19 cellular contexts compared by ENCODE assay signal in genomic region chr5:178210073-178210526, GRCh38. TPM values are rescaled to one million over a fixed set of nuclear protein-coding genes. Genes with fewer than 3 reads are reported as not detected.
A peak's percentile ranks its signal among the peaks of the same experiment; 100 is the strongest.
DNase-seq lines count a peak whose midpoint lies in the region; ATAC-seq and TF ChIP-seq lines count a peak whose summit lies in the region.
"Had no signal": no experiment of that assay in that cellular context is flagged by ENCODE, and none has a peak within 500 bp of the region (broad histone marks: within the 10 kb centered on the region; RNA-seq: fewer than 3 reads in every experiment).

No MANE protein-coding gene starts in this region.

- H3K9me3 ChIP-seq in sigmoid colon, result no peaks in the 10 kb centered on the region
- no peaks in the 10 kb centered on the region for H3K9me3 ChIP-seq in left lung
- H3K9me3 ChIP-seq: BLaER1 treated with 17β-estradiol and CSF1 and Interleukin-3, amounts not matched to agents 10 nM and 100 nM; left ventricle myocardium inferior; thyroid gland had no signal

- no peak overlapping the region for H3K4me3 Mint-ChIP-seq in IgD-negative memory B cell
- H3K4me3 Mint-ChIP-seq in central memory CD8-positive, alpha-beta T cell, result peak overlapping the region; percentile 10

- H3K27me3 ChIP-seq in sigmoid colon, result no peaks in the 10 kb centered on the region
- H3K27me3 ChIP-seq in left lung, result no peaks in the 10 kb centered on the region
- H3K27me3 ChIP-seq: BLaER1 treated with 17β-estradiol and CSF1 and Interleukin-3, amounts not matched to agents 10 nM and 100 nM; thyroid gland had no signal

- H3K27ac ChIP-seq in sigmoid colon, result no peak overlapping the region
- no peak overlapping the region for H3K27ac ChIP-seq in left lung
- H3K27ac ChIP-seq: BLaER1 treated with 17β-estradiol and CSF1 and Interleukin-3, amounts not matched to agents 10 nM and 100 nM; coronary artery; left ventricle myocardium inferior; skin epidermis; thyroid gland; VCaP had no signal

- H3K36me3 Mint-ChIP-seq in IgD-negative memory B cell, result peaks cover 3% of the 10 kb centered on the region
- peaks cover 69% of the 10 kb centered on the region for H3K36me3 Mint-ChIP-seq in central memory CD8-positive, alpha-beta T cell (ENCODE audit: insufficient read depth)

- H3K36me3 ChIP-seq in sigmoid colon (peaks cover 44 to 90% (median 69%) of the 10 kb centered on the region in 4 donors), left lung (peaks cover 0 to 92% of the 10 kb centered on the region in 2 donors)

- H3K9me3 Mint-ChIP-seq in IgD-negative memory B cell, result no peaks in the 10 kb centered on the region
- no peaks in the 10 kb centered on the region for H3K9me3 Mint-ChIP-seq in central memory CD8-positive, alpha-beta T cell

- H3K4me1 ChIP-seq in sigmoid colon (peaks cover 0 to 22% (median 20%) of the 10 kb centered on the region in 4 donors), left lung (peaks cover 24 to 52% of the 10 kb centered on the region in 2 donors)

- no peak for TF ChIP-seq EP300 in sigmoid colon (IDR thresholded peaks at IDR 0.05)

- no peaks in the 10 kb centered on the region for H3K27me3 Mint-ChIP-seq in IgD-negative memory B cell
- no peaks in the 10 kb centered on the region for H3K27me3 Mint-ChIP-seq in central memory CD8-positive, alpha-beta T cell

- H3K4me3 ChIP-seq in sigmoid colon (no peak overlapping the region), left lung (no peak overlapping the region)
- H3K4me3 ChIP-seq: BLaER1 treated with 17β-estradiol and CSF1 and Interleukin-3, amounts not matched to agents 10 nM and 100 nM; coronary artery; left ventricle myocardium inferior; skin epidermis; thyroid gland had no signal

- ATAC-seq in central memory CD8-positive, alpha-beta T cell (replicated peaks; ENCODE audit: extremely low read depth, poor library complexity, severe bottlenecking), result no peak
- no peak for ATAC-seq in left lung

- DNase-seq in central memory CD8-positive, alpha-beta T cell (ENCODE audit: low spot score in 2 of 2), result no peak
- DNase-seq in sigmoid colon (peak; percentile 62), left lung (no peak), RKO (ENCODE audit: low spot score) (no peak), amygdala (lab: John Stamatoyannopoulos, UW) (no peak)
- DNase-seq: erythroblast, left ventricle myocardium inferior, NCI-H2029 treated with DMSO at 0.1 percent for 48 hours, NCI-H510A, SHP77, T-helper 1 cell, thyroid gland had no signal

- 72 to 90% methylated on average over 18 of the region's 18 CpGs for WGBS in sigmoid colon, 2 donors

- H3K4me1 Mint-ChIP-seq in IgD-negative memory B cell, result peaks cover 9 to 22% (median 21%) of the 10 kb centered on the region in 3 donors
- peaks cover 46% of the 10 kb centered on the region for H3K4me1 Mint-ChIP-seq in central memory CD8-positive, alpha-beta T cell

- H3K27ac Mint-ChIP-seq in IgD-negative memory B cell, result peak overlapping the region in 2 of 3 donors; percentile 71
- no peak overlapping the region for H3K27ac Mint-ChIP-seq in central memory CD8-positive, alpha-beta T cell (ENCODE audit: low read depth)

- TF ChIP-seq POLR2A in GM10847 (IDR thresholded peaks at IDR 0.05; ENCODE audit: extremely low read depth, insufficient read length) (peak; percentile 16), sigmoid colon (IDR thresholded peaks at IDR 0.05) (no peak)

- TF ChIP-seq CTCF in sigmoid colon (IDR thresholded peaks at IDR 0.05), result no peak
- no peak for TF ChIP-seq CTCF in left lung (IDR thresholded peaks at IDR 0.05)

- intact Hi-C loops in sigmoid colon (cut with DNase I) (no loop called here), left lung (cut with DNase I) (no loop called here)

RNA-seq across cellular contexts. Expression of gene HNRNPAB, which starts 5.8 kb away (rescaled TPM):
- polyA plus RNA-seq in IgD-negative memory B cell, result 70.6 TPM
- 100 to 1,000 TPM in 1 of 4 donors, 10 to 100 TPM in 3; 77.8 to 101 (median 83.0) TPM for total RNA-seq in sigmoid colon
- polyA plus RNA-seq in sigmoid colon, result 100 to 1,000 TPM; 212 to 227 (median 219) TPM
- total RNA-seq in left lung, result 100 to 1,000 TPM; 126 to 178 TPM

RNA-seq across cellular contexts. Expression of gene PHYKPL, which starts 22.5 kb away (rescaled TPM):
- polyA plus RNA-seq in IgD-negative memory B cell, result 58.1 TPM
- 10 to 100 TPM; 26.0 to 66.5 (median 41.6) TPM for total RNA-seq in sigmoid colon
- polyA plus RNA-seq in sigmoid colon, result 100 to 1,000 TPM in 1 of 3 donors, 10 to 100 TPM in 2; 46.2 to 121 (median 47.6) TPM
- total RNA-seq in left lung, result 10 to 100 TPM; 71.9 to 87.9 TPM

RNA-seq across cellular contexts. Expression of gene GMCL2, which starts 22.9 kb away (rescaled TPM):
- polyA plus RNA-seq in IgD-negative memory B cell (not detected), sigmoid colon (under 1 TPM in 1 of 3 donors, not detected in 2; 0.01 TPM)
- total RNA-seq in sigmoid colon (not detected), left lung (not detected)
- total RNA-seq: activated CD8-positive, alpha-beta memory T cell treated with anti-CD3 and anti-CD28 coated beads for 36 hours; left ventricle myocardium inferior; thyroid gland had no signal

RNA-seq across cellular contexts. Expression of gene NHP2, which starts 56.4 kb away (rescaled TPM):
- polyA plus RNA-seq in IgD-negative memory B cell (227 TPM), sigmoid colon (100 to 1,000 TPM; 131 to 177 (median 156) TPM)
- total RNA-seq in sigmoid colon (100 to 1,000 TPM in 3 of 4 donors, 10 to 100 TPM in 1; 77.8 to 231 (median 185) TPM), left lung (100 to 1,000 TPM in 1 of 2 donors, 10 to 100 TPM in 1; 65.0 to 105 TPM)
